1 cellular context compared by ENCODE assay signal in genomic region chr14:58082491-58083098, GRCh38.
TF ChIP-seq lines count a peak whose summit lies in the region.

No MANE protein-coding gene starts in this region.

TF ChIP-seq in SK-N-SH treated with all-trans-retinoic acid at 6 μM for 48 hours, 23 proteins besides CTCF, POLR2A, EP300 and RAD21 (continued from another document):
- no peak for TF ChIP-seq ZFP3 (CRISPR knock-in tag; IDR thresholded peaks at IDR 0.05)
